ENCODE assay signal across 8 cellular contexts in the genomic region with DNA sequence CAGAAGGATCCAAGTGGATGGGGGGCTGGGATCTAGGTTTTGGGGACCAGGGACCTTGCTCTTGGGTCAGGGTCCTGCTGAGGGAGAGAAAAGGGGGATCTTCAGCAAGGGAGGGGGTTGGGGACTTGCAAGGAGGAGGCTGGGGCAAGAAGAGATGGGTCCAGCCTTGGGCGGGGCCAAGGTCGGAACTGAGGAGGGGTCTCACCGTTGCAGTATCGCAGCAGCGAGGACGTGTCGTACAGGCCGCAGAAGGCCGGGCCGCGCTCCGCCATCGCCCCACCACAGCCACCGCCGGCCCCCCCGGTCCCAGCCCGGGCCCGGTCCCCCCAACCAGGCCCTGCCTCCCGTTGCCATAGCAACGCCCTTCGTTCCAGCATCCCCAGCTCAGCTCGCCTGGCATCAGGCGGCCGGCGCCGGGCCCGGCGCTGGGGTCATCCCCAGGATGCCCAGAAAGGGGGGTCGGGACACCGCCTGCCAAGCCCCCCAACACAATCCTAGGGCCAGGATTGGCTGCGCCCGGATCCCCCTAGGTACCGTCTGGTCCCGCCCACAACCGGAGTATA. TPM values are rescaled to one million over a fixed set of nuclear protein-coding genes. Genes with fewer than 3 reads are reported as not detected.
DNase-seq lines count a peak whose midpoint lies in the region; ATAC-seq and TF ChIP-seq lines count a peak whose summit lies in the region.

No MANE protein-coding gene starts in this region.

- WGBS in neuronal stem cell (ENCODE audit: extremely low coverage in 2 of 2, insufficient read length in 2 of 2, insufficient replicate concordance in 1 of 2), 2 donors, result no CpG with 5 or more reads among the region's 35 CpGs

- peaks cover 7% of the 10 kb centered on the region for H3K9me3 Mint-ChIP-seq in Calu3 (ENCODE audit: low read depth, unreplicated experiment)

- H3K4me1 Mint-ChIP-seq in Calu3 (ENCODE audit: low read depth, unreplicated experiment), result peaks cover 45% of the 10 kb centered on the region

- no peak overlapping the region for H4K91ac ChIP-seq in neuronal stem cell (ENCODE audit: low read depth, low read length, poor library complexity)

- H2BK5ac ChIP-seq in neuronal stem cell (ENCODE audit: low read length), result no peak overlapping the region

- no peaks in the 10 kb centered on the region for H4K20me1 ChIP-seq in OCI-LY7 (ENCODE audit: insufficient read depth, low read length)

- H3K27ac Mint-ChIP-seq in Calu3 (ENCODE audit: unreplicated experiment), result peak overlapping the region; percentile 70

- no peaks in the 10 kb centered on the region for H3K79me2 ChIP-seq in OCI-LY7 (ENCODE audit: insufficient read depth, low read depth, low read length)

- H3K4me2 ChIP-seq in OCI-LY7 (ENCODE audit: low read length) (peak overlapping the region; percentile 72), neuronal stem cell (ENCODE audit: insufficient read depth, low read length, poor library complexity, severe bottlenecking) (peak overlapping the region; percentile 57)

- H3K27me3 ChIP-seq in duodenal mucosa (ENCODE audit: control insufficient read depth in 1 of 2, insufficient read depth in 2 of 2, low read length in 2 of 2) (peaks cover 12 to 22% of the 10 kb centered on the region in 2 donors), neuronal stem cell (ENCODE audit: control insufficient read depth in 3 of 3, insufficient read depth in 3 of 3, low read depth in 1 of 3, low read length in 3 of 3) (peaks cover 0 to 19% (median 8%) of the 10 kb centered on the region in 3 experiments)

- H3K27ac ChIP-seq in OCI-LY7 (ENCODE audit: low read depth, low read length, poor library complexity, severe bottlenecking), result no peak overlapping the region
- no peak overlapping the region for H3K27ac ChIP-seq in duodenal mucosa (ENCODE audit: low read depth, low read length)
- H3K27ac ChIP-seq in neuronal stem cell (replicated peaks; ENCODE audit: low read length), result no peak overlapping the region

- H3K9me3 ChIP-seq in OCI-LY7 (ENCODE audit: low read length), result no peaks in the 10 kb centered on the region
- H3K9me3 ChIP-seq in duodenal mucosa (ENCODE audit: control insufficient read depth in 1 of 2, low read length in 2 of 2), result no peaks in the 10 kb centered on the region
- no peaks in the 10 kb centered on the region for H3K9me3 ChIP-seq in neuronal stem cell (replicated peaks in 1 of 2; ENCODE audit: control insufficient read depth in 2 of 2, insufficient read depth in 1 of 2, low read depth in 1 of 2, low read length in 2 of 2)

- H3K4me3 ChIP-seq in OCI-LY7 (ENCODE audit: low read depth, low read length, poor library complexity, severe bottlenecking), result peak overlapping the region; percentile 68
- H3K4me3 ChIP-seq in duodenal mucosa (ENCODE audit: low read depth in 1 of 2, low read length in 2 of 2), result peak overlapping the region; percentile 43 to 46
- peak overlapping the region; percentile 34 to 69 for H3K4me3 ChIP-seq in neuronal stem cell (ENCODE audit: low read length in 2 of 2)

- H2AFZ ChIP-seq in OCI-LY7 (ENCODE audit: low read length) (peak overlapping the region; percentile 98; the same call in 1 of the 2 replicates), neuronal stem cell (ENCODE audit: low read length) (peak overlapping the region; percentile 83)

- H3K9ac ChIP-seq in duodenal mucosa (ENCODE audit: low read depth in 1 of 2, low read length in 2 of 2) (no peak overlapping the region), neuronal stem cell (ENCODE audit: low read depth, low read length, poor library complexity) (no peak overlapping the region)

- ATAC-seq in HG02610 (IDR thresholded peaks at IDR 0.05; ENCODE audit: unreplicated experiment) (no peak), GM21529 (IDR thresholded peaks at IDR 0.05; ENCODE audit: unreplicated experiment) (no peak)

- H3K36me3 ChIP-seq in OCI-LY7 (ENCODE audit: insufficient read depth, low read length), result no peaks in the 10 kb centered on the region
- no peaks in the 10 kb centered on the region for H3K36me3 ChIP-seq in duodenal mucosa (ENCODE audit: control insufficient read depth in 1 of 2, insufficient read depth in 2 of 2, low read length in 2 of 2)
- H3K36me3 ChIP-seq in neuronal stem cell (replicated peaks in 1 of 2; ENCODE audit: control insufficient read depth in 2 of 2, insufficient read depth in 2 of 2, low read length in 2 of 2), result no peaks in the 10 kb centered on the region

- peak overlapping the region; percentile 31 for H3K23ac ChIP-seq in neuronal stem cell (ENCODE audit: low read depth, low read length, poor library complexity)

- intact Hi-C loops in Calu3 (cut with micrococcal nuclease; ENCODE audit: unreplicated experiment) (no loop called here), OCI-LY7 (cut with micrococcal nuclease; ENCODE audit: unreplicated experiment) (loop anchor here (10.0 kb wide), 1 partner anchor 220 kb away; a partner anchor contains a TSS)

- POLR2A ChIA-PET in OCI-LY7 (lab: Charles Lee), result interaction anchor here (0.5 to 1.0 kb wide), 5 partner anchors 16 to 645 kb away, joined by 3 to 8 read pairs (median 3); a partner anchor contains a TSS

- no peak for DNase-seq in Calu3
- DNase-seq in OCI-LY7 (ENCODE audit: low spot score), result no peak
- DNase-seq in neuronal stem cell (ENCODE audit: low spot score), result no peak
- DNase-seq in ureter (ENCODE audit: low spot score), result no peak
- DNase-seq in SW 1271 (lab: John Stamatoyannopoulos, UW), result no peak

- H3K4me1 ChIP-seq in OCI-LY7 (ENCODE audit: insufficient read depth, low read length, poor library complexity, severe bottlenecking), result peaks cover 40% of the 10 kb centered on the region
- H3K4me1 ChIP-seq in duodenal mucosa (ENCODE audit: control insufficient read depth in 1 of 2, insufficient read depth in 2 of 2, low read length in 2 of 2), result peaks cover 26 to 29% of the 10 kb centered on the region in 2 donors
- H3K4me1 ChIP-seq in neuronal stem cell (ENCODE audit: control insufficient read depth in 2 of 2, insufficient read depth in 1 of 2, low read depth in 1 of 2, low read length in 2 of 2), result peaks cover 7 to 20% of the 10 kb centered on the region in 2 donors

- TF ChIP-seq CTCF in Calu3 (IDR thresholded peaks at IDR 0.05; ENCODE audit: unreplicated experiment), result no peak
- no peak for TF ChIP-seq CTCF in OCI-LY7 (conservative IDR thresholded peaks at IDR 0.05; ENCODE audit: low read length)

- peak overlapping the region; percentile 73 for H3K4me3 Mint-ChIP-seq in Calu3 (ENCODE audit: low read depth, unreplicated experiment)

- H3K36me3 Mint-ChIP-seq in Calu3 (ENCODE audit: insufficient read depth, unreplicated experiment), result peaks cover 48% of the 10 kb centered on the region

- CTCF ChIA-PET in Calu3 (lab: Charles Lee) (interaction anchor here (0.6 to 1.3 kb wide), 10 partner anchors 14 to 1352 kb away, joined by 3 to 9 read pairs (median 4); a partner anchor contains a TSS), OCI-LY7 (lab: Charles Lee; ENCODE audit: unreplicated experiment) (interaction anchor here (0.5 kb wide), 2 partner anchors 47 to 166 kb away, joined by 3 read pairs; no protein-coding TSS in a partner anchor)

- peak overlapping the region; percentile 59 for H2BK12ac ChIP-seq in neuronal stem cell (ENCODE audit: low read length)

- H2BK120ac ChIP-seq in neuronal stem cell (ENCODE audit: low read depth, low read length), result no peak overlapping the region

- no peak overlapping the region for H3K4ac ChIP-seq in neuronal stem cell (ENCODE audit: low read length)

- no peak overlapping the region for H3K14ac ChIP-seq in neuronal stem cell (ENCODE audit: low read length)

- peak overlapping the region; percentile 94 for H2AK5ac ChIP-seq in neuronal stem cell (ENCODE audit: low read depth, low read length)

- no peak overlapping the region for H4K8ac ChIP-seq in neuronal stem cell (ENCODE audit: low read depth, low read length)

- H2BK15ac ChIP-seq in neuronal stem cell (ENCODE audit: low read length), result peak overlapping the region; percentile 54

- H3K79me1 ChIP-seq in neuronal stem cell (ENCODE audit: low read depth, low read length), result no peaks in the 10 kb centered on the region

- no TSS peak for BruUV-seq in Calu3 (replicated peaks; lab: Mats Ljungman, UMichigan)
- no TSS peak for BruUV-seq in OCI-LY7 (replicated peaks; lab: Mats Ljungman, UMichigan)

- peak overlapping the region; percentile 17 for H3K18ac ChIP-seq in neuronal stem cell (ENCODE audit: low read length)

- H3K27me3 Mint-ChIP-seq in Calu3 (ENCODE audit: unreplicated experiment), result peaks cover 15% of the 10 kb centered on the region

- H3K9me2 ChIP-seq in OCI-LY7 (ENCODE audit: insufficient read depth, low read length), result no peaks in the 10 kb centered on the region

RNA-seq across cellular contexts. Expression of a gene that starts 6.0 kb away (rescaled TPM):
- 93.7 and 94.0 TPM in 2 replicates for total RNA-seq in Calu3 (2022)
- 23.6 and 26.1 TPM in 2 replicates for total RNA-seq in OCI-LY7 (2014; rRNA removed; shearing (Covaris generic))
- 47.5 and 52.5 TPM in 2 replicates for total RNA-seq in OCI-LY7 (2022)
- polyA plus RNA-seq in neuronal stem cell (2013, experiment 1 of 2), result 8.1 TPM
- polyA plus RNA-seq in neuronal stem cell (2013, experiment 2 of 2), result 8.1 TPM
- total RNA-seq in ureter, result 97.7 TPM

RNA-seq across cellular contexts. Expression of a gene that starts 22.9 kb away (rescaled TPM):
- total RNA-seq in Calu3 (2022) (6.9 TPM in 2 replicates), OCI-LY7 (2022) (23.3 and 24.6 TPM in 2 replicates), ureter (2.8 TPM)
- total RNA-seq in OCI-LY7 (2014; rRNA removed; shearing (Covaris generic)), result 6.6 and 7.9 TPM in 2 replicates
- 0.17 TPM for polyA plus RNA-seq in neuronal stem cell (2013, experiment 1 of 2)
- polyA plus RNA-seq in neuronal stem cell (2013, experiment 2 of 2), result 0.03 TPM

RNA-seq across cellular contexts. Expression of a gene that starts 43.1 kb away (rescaled TPM):
- total RNA-seq in Calu3 (2022) (not detected in 2 replicates), OCI-LY7 (2022) (not detected in 2 replicates), ureter (5.1 TPM)
- total RNA-seq in OCI-LY7 (2014; rRNA removed; shearing (Covaris generic)), result 0.38 TPM in 1 of 2 replicates, not detected in the other
- 0.04 TPM for polyA plus RNA-seq in neuronal stem cell (2013, experiment 1 of 2)
- 0.06 TPM for polyA plus RNA-seq in neuronal stem cell (2013, experiment 2 of 2)

RNA-seq across cellular contexts. Expression of a gene that starts 46.6 kb away (rescaled TPM):
- total RNA-seq in Calu3 (2022) (603 and 663 TPM in 2 replicates), OCI-LY7 (2022) (518 and 523 TPM in 2 replicates), ureter (359 TPM)
- 774 and 848 TPM in 2 replicates for total RNA-seq in OCI-LY7 (2014; rRNA removed; shearing (Covaris generic))
- 2,162 TPM for polyA plus RNA-seq in neuronal stem cell (2013, experiment 1 of 2)
- 2,125 TPM for polyA plus RNA-seq in neuronal stem cell (2013, experiment 2 of 2)

RNA-seq across cellular contexts. Expression of a gene that starts 47.3 kb away (rescaled TPM):
- total RNA-seq in Calu3 (2022) (20.4 and 20.7 TPM in 2 replicates), OCI-LY7 (2022) (25.1 and 26.3 TPM in 2 replicates), ureter (11.5 TPM)
- total RNA-seq in OCI-LY7 (2014; rRNA removed; shearing (Covaris generic)), result 15.7 and 24.8 TPM in 2 replicates
- polyA plus RNA-seq in neuronal stem cell (2013, experiment 1 of 2), result 9.8 TPM
- 10.3 TPM for polyA plus RNA-seq in neuronal stem cell (2013, experiment 2 of 2)
